ENCODE assay signal across 8 cellular contexts in genomic region chr17:40443196-40443987, GRCh38. TPM values are rescaled to one million over a fixed set of nuclear protein-coding genes. Genes with fewer than 3 reads are reported as not detected.
DNase-seq lines count a peak whose midpoint lies in the region; ATAC-seq and TF ChIP-seq lines count a peak whose summit lies in the region.

Gene IGFBP4 (plus strand): TSS chr17:40443450. CDS start chr17:40443736, 286 bp downstream.

- H3K4me3 ChIP-seq in GM06990 (replicated peaks; ENCODE audit: low read depth, low read length): peak within 1 kb of the TSS; percentile 36
- peak within 1 kb of the TSS; percentile 64 to 90 for H3K4me3 ChIP-seq in ascending aorta
- peak within 1 kb of the TSS; percentile 63 for H3K4me3 ChIP-seq in right cardiac atrium (ENCODE audit: low read length)
- peak within 1 kb of the TSS; percentile 49 to 50 for H3K4me3 ChIP-seq in aorta (ENCODE audit: low read length in 2 of 2)

- H3K27me3 ChIP-seq in GM06990 (replicated peaks; ENCODE audit: control insufficient read depth, insufficient read depth, low read length) (no peaks in the 10 kb centered on the region; the same call in none of the 2 replicates), ascending aorta (no peaks in the 10 kb centered on the region), right cardiac atrium (ENCODE audit: control insufficient read depth, insufficient read depth) (no peaks in the 10 kb centered on the region), aorta (ENCODE audit: control insufficient read depth in 1 of 2, insufficient read depth in 2 of 2, low read length in 1 of 2) (no peaks in the 10 kb centered on the region)

- DNase-seq in GM06990 (ENCODE audit: extremely low read depth, insufficient read length): peak; percentile 72
- peak; percentile 68 for DNase-seq in MV-4-11 (lab: John Stamatoyannopoulos, UW)
- peak; percentile 30 for DNase-seq in T-helper 22 cell (ENCODE audit: low read depth)
- peak in 1 of 2 donors; percentile 88 for DNase-seq in ascending aorta (ENCODE audit: low spot score in 2 of 2)
- DNase-seq in right cardiac atrium: peak; percentile 87 to 95 (median 95)
- peak; percentile 30 for DNase-seq in putamen (ENCODE audit: low spot score)
- DNase-seq in aorta: peak; percentile 91 to 94

- H3K4me1 ChIP-seq in ascending aorta: peaks cover 10 to 40% of the 10 kb centered on the region in 2 donors
- peaks cover 11% of the 10 kb centered on the region for H3K4me1 ChIP-seq in right cardiac atrium (ENCODE audit: control insufficient read depth, insufficient read depth, low read length)
- no peaks in the 10 kb centered on the region for H3K4me1 ChIP-seq in aorta (ENCODE audit: control insufficient read depth in 1 of 2, insufficient read depth in 2 of 2, low read length in 2 of 2)

- ATAC-seq in right cardiac atrium: peak; percentile 78
- ATAC-seq in aorta (ENCODE audit: low FRiP score): peak; percentile 79
- ATAC-seq in GM19324 (IDR thresholded peaks at IDR 0.05; ENCODE audit: low FRiP score, unreplicated experiment): no peak

- intact Hi-C loops in ascending aorta (cut with DNase I) (loop anchor here (1.0 to 2.0 kb wide), 3 partner anchors 9 to 25 kb away; no protein-coding TSS in a partner anchor), right cardiac atrium (cut with DNase I) (loop anchor here (2.0 to 10.0 kb wide), 6 partner anchors 31 to 114 kb away; no protein-coding TSS in a partner anchor), aorta (cut with DNase I) (loop anchor here (1.0 to 10.0 kb wide), 3 partner anchors 33 to 121 kb away; partner anchors contain the start of gene CCR7 (in 1 of the 2))

- H3K9me3 ChIP-seq in ascending aorta (no peaks in the 10 kb centered on the region), right cardiac atrium (ENCODE audit: control insufficient read depth, low read length) (no peaks in the 10 kb centered on the region), aorta (ENCODE audit: control insufficient read depth, low read length) (no peaks in the 10 kb centered on the region)

- H3K27ac ChIP-seq in ascending aorta (peak within 1 kb of the TSS; percentile 89 to 92), right cardiac atrium (ENCODE audit: low read length) (peak within 1 kb of the TSS; percentile 80), aorta (ENCODE audit: low read depth in 1 of 2, low read length in 2 of 2) (peak within 1 kb of the TSS; percentile 1 to 77)

- WGBS in right cardiac atrium: under 1% methylated on average over 97 of the region's 98 CpGs
- 0 to 1% methylated on average over 44 to 98 of the region's 98 CpGs for WGBS in aorta, 2 donors

- H3K36me3 ChIP-seq in GM06990 (ENCODE audit: control insufficient read depth, insufficient read depth, low read length) (no peaks in the 10 kb centered on the region), ascending aorta (no peaks in the 10 kb centered on the region), aorta (ENCODE audit: control insufficient read depth in 1 of 2, insufficient read depth in 2 of 2, low read length in 1 of 2) (no peaks in the 10 kb centered on the region)

- TF ChIP-seq CTCF in GM06990 (IDR thresholded peaks at IDR 0.05; ENCODE audit: insufficient read depth, low read length, poor library complexity, severe bottlenecking) (peak; percentile 59), ascending aorta (IDR thresholded peaks at IDR 0.05) (peak in 2 of 3 experiments; percentile 25 to 43)

RNA-seq across cellular contexts. Expression of gene IGFBP4, which starts in this region (rescaled TPM):
- total RNA-seq in ascending aorta (1,295 TPM), right cardiac atrium (100 to 1,000 TPM; 159 to 510 (median 262) TPM), aorta (1,000 to 10,000 TPM in 1 of 2 donors, 100 to 1,000 TPM in 1; 799 to 1,001 TPM)
- polyA plus RNA-seq in right cardiac atrium (205 TPM), aorta (100 to 1,000 TPM in 1 of 2 donors, 10 to 100 TPM in 1; 99.2 to 457 TPM)

Comparison
In these comparisons a context has a peak if more than half of its experiments do, and no peak if none do; other contexts are left out.
1. H3K27ac ChIP-seq: peak in every context shown above with its lines; median percentile 90 in ascending aorta; 80 in right cardiac atrium; 39 in aorta.